1 cellular context compared by ENCODE assay signal in genomic region chr12:53011889-53012288, GRCh38.
TF ChIP-seq lines count a peak whose summit lies in the region.

No MANE protein-coding gene starts in this region.

TF ChIP-seq in HepG2, 621 proteins besides CTCF, POLR2A, EP300 and RAD21 (continues in another document):
- TF ChIP-seq SIN3A (IDR thresholded peaks at IDR 0.05; ENCODE audit: borderline replicate concordance, low read depth, low read length) (no peak), KLF9 (CRISPR knock-in tag; IDR thresholded peaks at IDR 0.05; ENCODE audit: low read depth) (no peak), ZNF749 (CRISPR knock-in tag; IDR thresholded peaks at IDR 0.05; ENCODE audit: borderline replicate concordance) (no peak), ZNF780A (CRISPR knock-in tag; IDR thresholded peaks at IDR 0.05) (no peak), ATF2 (CRISPR knock-in tag; IDR thresholded peaks at IDR 0.05) (0 out of 2 replicates have a peak, but pooled peaks have one; percentile 42), AFF4 (CRISPR knock-in tag; IDR thresholded peaks at IDR 0.05) (no peak), GATAD2A (CRISPR knock-in tag; IDR thresholded peaks at IDR 0.05) (peak; percentile 86), ZNF136 (CRISPR knock-in tag; IDR thresholded peaks at IDR 0.05; ENCODE audit: low read depth) (no peak), ERF (CRISPR knock-in tag; IDR thresholded peaks at IDR 0.05) (no peak), TBX2 (CRISPR knock-in tag; IDR thresholded peaks at IDR 0.05; ENCODE audit: borderline replicate concordance) (no peak), RXRB (CRISPR knock-in tag; IDR thresholded peaks at IDR 0.05; ENCODE audit: borderline replicate concordance) (0 out of 2 replicates have a peak, but pooled peaks have one; percentile 23), ZNF609 (CRISPR knock-in tag; IDR thresholded peaks at IDR 0.05; ENCODE audit: borderline replicate concordance) (no peak), MTF2 (CRISPR knock-in tag; IDR thresholded peaks at IDR 0.05; ENCODE audit: borderline replicate concordance) (no peak), FOXP4 (CRISPR knock-in tag; IDR thresholded peaks at IDR 0.05) (peak; percentile 45), NR2F6 (IDR thresholded peaks at IDR 0.05) (peak; percentile 57), NR2F6 (CRISPR knock-in tag; IDR thresholded peaks at IDR 0.05) (peak; percentile 56), KDM4B (CRISPR knock-in tag; IDR thresholded peaks at IDR 0.05) (no peak), ZNF841 (CRISPR knock-in tag; IDR thresholded peaks at IDR 0.05; ENCODE audit: borderline replicate concordance) (no peak), DMAP1 (CRISPR knock-in tag; IDR thresholded peaks at IDR 0.05) (no peak), SIX1 (CRISPR knock-in tag; IDR thresholded peaks at IDR 0.05; ENCODE audit: borderline replicate concordance) (peak; percentile 32; the same call in 1 of the 2 replicates), CREM (IDR thresholded peaks at IDR 0.05) (no peak), CREM (CRISPR knock-in tag; IDR thresholded peaks at IDR 0.05) (no peak), NFIB (CRISPR knock-in tag; IDR thresholded peaks at IDR 0.05; ENCODE audit: borderline replicate concordance) (no peak), ZNF746 (CRISPR knock-in tag; IDR thresholded peaks at IDR 0.05) (no peak), BRD4 (CRISPR knock-in tag; IDR thresholded peaks at IDR 0.05) (no peak), NCOA2 (CRISPR knock-in tag; IDR thresholded peaks at IDR 0.05) (peak; percentile 44; the same call in 1 of the 2 replicates), ZNF12 (CRISPR knock-in tag; IDR thresholded peaks at IDR 0.05) (no peak), CREBL2 (CRISPR knock-in tag; IDR thresholded peaks at IDR 0.05; ENCODE audit: borderline replicate concordance) (no peak), MLX (CRISPR knock-in tag; IDR thresholded peaks at IDR 0.05) (no peak), MAFF (IDR thresholded peaks at IDR 0.05; ENCODE audit: low read depth, low read length) (no peak), ATRX (CRISPR knock-in tag; IDR thresholded peaks at IDR 0.05; ENCODE audit: borderline replicate concordance) (no peak), ZNF383 (CRISPR knock-in tag; IDR thresholded peaks at IDR 0.05; ENCODE audit: borderline replicate concordance) (no peak)
- TF ChIP-seq, protein P1, sequence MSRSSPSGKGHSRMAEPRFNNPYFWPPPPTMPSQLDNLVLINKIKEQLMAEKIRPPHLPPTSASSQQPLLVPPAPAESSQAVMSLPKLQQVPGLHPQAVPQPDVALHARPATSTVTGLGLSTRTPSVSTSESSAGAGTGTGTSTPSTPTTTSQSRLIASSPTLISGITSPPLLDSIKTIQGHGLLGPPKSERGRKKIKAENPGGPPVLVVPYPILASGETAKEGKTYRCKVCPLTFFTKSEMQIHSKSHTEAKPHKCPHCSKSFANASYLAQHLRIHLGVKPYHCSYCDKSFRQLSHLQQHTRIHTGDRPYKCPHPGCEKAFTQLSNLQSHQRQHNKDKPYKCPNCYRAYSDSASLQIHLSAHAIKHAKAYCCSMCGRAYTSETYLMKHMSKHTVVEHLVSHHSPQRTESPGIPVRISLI (CRISPR knock-in tag; IDR thresholded peaks at IDR 0.05; ENCODE audit: borderline replicate concordance): no peak
- TF ChIP-seq, protein P2, sequence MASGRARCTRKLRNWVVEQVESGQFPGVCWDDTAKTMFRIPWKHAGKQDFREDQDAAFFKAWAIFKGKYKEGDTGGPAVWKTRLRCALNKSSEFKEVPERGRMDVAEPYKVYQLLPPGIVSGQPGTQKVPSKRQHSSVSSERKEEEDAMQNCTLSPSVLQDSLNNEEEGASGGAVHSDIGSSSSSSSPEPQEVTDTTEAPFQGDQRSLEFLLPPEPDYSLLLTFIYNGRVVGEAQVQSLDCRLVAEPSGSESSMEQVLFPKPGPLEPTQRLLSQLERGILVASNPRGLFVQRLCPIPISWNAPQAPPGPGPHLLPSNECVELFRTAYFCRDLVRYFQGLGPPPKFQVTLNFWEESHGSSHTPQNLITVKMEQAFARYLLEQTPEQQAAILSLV (CRISPR knock-in tag; IDR thresholded peaks at IDR 0.05; ENCODE audit: borderline replicate concordance): no peak
- TF ChIP-seq, protein P3, sequence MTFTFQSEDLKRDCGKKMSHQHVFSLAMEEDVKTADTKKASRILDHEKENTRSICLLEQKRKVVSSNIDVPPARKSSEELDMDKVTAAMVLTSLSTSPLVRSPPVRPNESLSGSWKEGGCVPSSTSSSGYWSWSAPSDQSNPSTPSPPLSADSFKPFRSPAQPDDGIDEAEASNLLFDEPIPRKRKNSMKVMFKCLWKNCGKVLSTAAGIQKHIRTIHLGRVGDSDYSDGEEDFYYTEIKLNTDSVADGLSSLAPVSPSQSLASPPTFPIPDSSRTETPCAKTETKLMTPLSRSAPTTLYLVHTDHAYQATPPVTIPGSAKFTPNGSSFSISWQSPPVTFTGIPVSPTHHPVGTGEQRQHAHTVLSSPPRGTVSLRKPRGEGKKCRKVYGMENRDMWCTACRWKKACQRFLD (CRISPR knock-in tag; IDR thresholded peaks at IDR 0.05; ENCODE audit: borderline replicate concordance): no peak
- TF ChIP-seq, protein P4, sequence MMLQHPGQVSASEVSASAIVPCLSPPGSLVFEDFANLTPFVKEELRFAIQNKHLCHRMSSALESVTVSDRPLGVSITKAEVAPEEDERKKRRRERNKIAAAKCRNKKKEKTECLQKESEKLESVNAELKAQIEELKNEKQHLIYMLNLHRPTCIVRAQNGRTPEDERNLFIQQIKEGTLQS (CRISPR knock-in tag; IDR thresholded peaks at IDR 0.05): no peak
- TF ChIP-seq, protein P5, sequence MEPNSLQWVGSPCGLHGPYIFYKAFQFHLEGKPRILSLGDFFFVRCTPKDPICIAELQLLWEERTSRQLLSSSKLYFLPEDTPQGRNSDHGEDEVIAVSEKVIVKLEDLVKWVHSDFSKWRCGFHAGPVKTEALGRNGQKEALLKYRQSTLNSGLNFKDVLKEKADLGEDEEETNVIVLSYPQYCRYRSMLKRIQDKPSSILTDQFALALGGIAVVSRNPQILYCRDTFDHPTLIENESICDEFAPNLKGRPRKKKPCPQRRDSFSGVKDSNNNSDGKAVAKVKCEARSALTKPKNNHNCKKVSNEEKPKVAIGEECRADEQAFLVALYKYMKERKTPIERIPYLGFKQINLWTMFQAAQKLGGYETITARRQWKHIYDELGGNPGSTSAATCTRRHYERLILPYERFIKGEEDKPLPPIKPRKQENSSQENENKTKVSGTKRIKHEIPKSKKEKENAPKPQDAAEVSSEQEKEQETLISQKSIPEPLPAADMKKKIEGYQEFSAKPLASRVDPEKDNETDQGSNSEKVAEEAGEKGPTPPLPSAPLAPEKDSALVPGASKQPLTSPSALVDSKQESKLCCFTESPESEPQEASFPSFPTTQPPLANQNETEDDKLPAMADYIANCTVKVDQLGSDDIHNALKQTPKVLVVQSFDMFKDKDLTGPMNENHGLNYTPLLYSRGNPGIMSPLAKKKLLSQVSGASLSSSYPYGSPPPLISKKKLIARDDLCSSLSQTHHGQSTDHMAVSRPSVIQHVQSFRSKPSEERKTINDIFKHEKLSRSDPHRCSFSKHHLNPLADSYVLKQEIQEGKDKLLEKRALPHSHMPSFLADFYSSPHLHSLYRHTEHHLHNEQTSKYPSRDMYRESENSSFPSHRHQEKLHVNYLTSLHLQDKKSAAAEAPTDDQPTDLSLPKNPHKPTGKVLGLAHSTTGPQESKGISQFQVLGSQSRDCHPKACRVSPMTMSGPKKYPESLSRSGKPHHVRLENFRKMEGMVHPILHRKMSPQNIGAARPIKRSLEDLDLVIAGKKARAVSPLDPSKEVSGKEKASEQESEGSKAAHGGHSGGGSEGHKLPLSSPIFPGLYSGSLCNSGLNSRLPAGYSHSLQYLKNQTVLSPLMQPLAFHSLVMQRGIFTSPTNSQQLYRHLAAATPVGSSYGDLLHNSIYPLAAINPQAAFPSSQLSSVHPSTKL (CRISPR knock-in tag; IDR thresholded peaks at IDR 0.05): peak; percentile 80
